ENCODE assay signal across 27 cellular contexts in the genomic region with DNA sequence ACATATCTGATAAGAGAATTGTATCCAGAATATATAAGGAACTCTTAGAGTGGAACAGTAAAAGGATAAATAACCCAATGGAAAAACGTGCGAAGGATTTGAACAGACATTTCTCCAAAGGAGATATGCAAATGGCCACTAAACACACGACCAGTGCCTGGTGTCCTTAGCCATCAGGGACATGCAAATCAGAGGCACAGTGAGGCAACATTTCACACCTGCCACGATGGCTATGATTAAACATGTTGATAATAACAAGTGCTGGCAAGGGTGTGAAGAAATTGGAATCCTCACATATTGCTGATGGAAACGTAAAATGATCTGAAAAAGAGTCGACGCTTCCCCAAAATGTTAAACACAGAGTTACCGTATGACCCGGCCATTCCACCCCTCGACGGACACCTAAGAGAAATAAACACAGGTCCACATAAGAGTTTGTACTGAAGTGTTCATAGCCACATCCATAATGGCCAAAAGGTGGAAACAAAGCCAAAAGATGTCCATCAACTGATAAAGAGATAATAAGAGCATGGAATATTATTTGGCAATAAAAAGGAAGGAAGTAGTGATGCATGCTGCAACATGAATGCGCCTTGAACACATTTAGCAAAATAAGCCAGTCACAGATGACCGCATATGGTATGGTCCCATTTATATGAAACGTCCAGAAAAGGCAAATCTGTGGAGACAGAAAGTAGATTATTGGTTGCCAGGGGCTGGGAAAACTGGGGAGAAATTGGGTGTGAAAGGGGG. TPM values are rescaled to one million over a fixed set of nuclear protein-coding genes. Genes with fewer than 3 reads are reported as not detected.
"Had no signal": no experiment of that assay in that cellular context is flagged by ENCODE, and none has a peak within 500 bp of the region (broad histone marks: within the 10 kb centered on the region; RNA-seq: fewer than 3 reads in every experiment).

No MANE protein-coding gene starts in this region.

- H3K4me1 ChIP-seq: Peyer's patch, SJSA1 had no signal

- H3K4me3 ChIP-seq: Peyer's patch, SJSA1 had no signal

- H3K27me3 ChIP-seq: brain microvascular endothelial cell, Peyer's patch had no signal

- ATAC-seq: activated CD8-positive, alpha-beta T cell treated with anti-CD3 and anti-CD28 coated beads for 36 hours; activated T-cell treated with anti-CD3 and anti-CD28 coated beads, Interleukin-2, amount 50 U/mL, for 4 hours; PC-3 had no signal

- H3K9me3 ChIP-seq: Peyer's patch, SJSA1, SK-N-SH had no signal

- DNase-seq: activated CD4-positive, alpha-beta T cell treated with anti-CD3 and anti-CD28 coated beads, Interleukin-2, amount 10 ng/mL, durations not matched to agents 24 days and 14 days; activated CD4-positive, alpha-beta T cell treated with anti-CD3 and anti-CD28 coated beads, Interleukin-2, amount 50 U/mL, for 4 hours; activated CD8-positive, alpha-beta T cell treated with anti-CD3 and anti-CD28 coated beads for 36 hours; activated naive CD4-positive, alpha-beta T cell treated with anti-CD3 and anti-CD28 coated beads, Interleukin-2, amount 50 U/mL, for 16 hours; activated T-cell treated with anti-CD3 and anti-CD28 coated beads, Interleukin-2, amount 50 U/mL, for 4 hours; amniotic stem cell; brain microvascular endothelial cell; central memory CD4-positive, alpha-beta T cell; KG1; MM.1S; MV-4-11; NCI-H1092 treated with DMSO at 0.1 percent for 48 hours; NCI-H1417; NCI-H146; NCI-H187; NCI-H2029 treated with DMSO at 0.1 percent for 48 hours; NCI-H2107; NCI-H2171; NCI-H510A; PC-3; Peyer's patch; RPMI8226; SHP77 treated with DMSO at 0.1 percent for 48 hours; SK-N-SH had no signal

- H3K36me3 ChIP-seq: brain microvascular endothelial cell, Peyer's patch, SJSA1 had no signal

- H3K27ac ChIP-seq: brain microvascular endothelial cell, Peyer's patch, SJSA1 had no signal

RNA-seq across cellular contexts. Expression of gene CRIP1, which starts 33.4 kb away (rescaled TPM):
- total RNA-seq: LHCN-M2 had no signal

RNA-seq across cellular contexts. Expression of gene CRIP2, which starts 45.5 kb away (rescaled TPM):
- total RNA-seq: activated T-helper 1 cell treated with anti-CD3 and anti-CD28 coated beads, Interleukin-12 subunit alpha, Interleukin-12 subunit beta, Interleukin-2, Interleukin-4 antibody, amounts not matched to agents 30 ng/mL and 10 ng/mL and 1 ng/mL, durations not matched to agents 14 hours and 24 hours and 36 hours had no signal
